Comparison of ENCODE assay signal across 19 cellular contexts in genomic region chrX:17415242-17415815, GRCh38. TPM values are rescaled to one million over a fixed set of nuclear protein-coding genes. Genes with fewer than 3 reads are reported as not detected.
DNase-seq lines count a peak whose midpoint lies in the region; ATAC-seq and TF ChIP-seq lines count a peak whose summit lies in the region.
"Had no signal": no experiment of that assay in that cellular context is flagged by ENCODE, and none has a peak within 500 bp of the region (broad histone marks: within the 10 kb centered on the region; RNA-seq: fewer than 3 reads in every experiment).

No MANE protein-coding gene starts in this region.

- no peak for ATAC-seq in GM19324 (IDR thresholded peaks at IDR 0.05; ENCODE audit: low FRiP score, unreplicated experiment)

- H3K27ac ChIP-seq in subcutaneous abdominal adipose tissue (ENCODE audit: low read depth, low read length) = peak overlapping the region; percentile 6
- H3K27ac ChIP-seq: BLaER1 had no signal

- no peak overlapping the region for H3K4me3 ChIP-seq in astrocyte of the cerebellum (ENCODE audit: low read depth, low read length)
- H3K4me3 ChIP-seq in subcutaneous abdominal adipose tissue (ENCODE audit: low read depth in 1 of 5, low read length in 5 of 5) = no peak overlapping the region
- H3K4me3 ChIP-seq: BLaER1, GM12878, skin epidermis had no signal

- in situ Hi-C loops in astrocyte of the cerebellum (cut with HindIII; ENCODE audit: low sequenced_read_pairs) = no loop called here

- TF ChIP-seq CTCF in astrocyte of the cerebellum (IDR thresholded peaks at IDR 0.05; ENCODE audit: low read depth, low read length, missing control alignments) = no peak

- no peaks in the 10 kb centered on the region for H3K9me3 ChIP-seq in subcutaneous abdominal adipose tissue (ENCODE audit: control insufficient read depth in 5 of 5, low read length in 5 of 5)
- H3K9me3 ChIP-seq: BLaER1 had no signal

- H3K9ac ChIP-seq in subcutaneous abdominal adipose tissue (ENCODE audit: low read length in 5 of 5) = no peak overlapping the region
- H3K9ac ChIP-seq: BLaER1 had no signal

- no peaks in the 10 kb centered on the region for H3K36me3 ChIP-seq in subcutaneous abdominal adipose tissue (ENCODE audit: control insufficient read depth in 5 of 5, insufficient read depth in 5 of 5, low read length in 5 of 5)
- H3K36me3 ChIP-seq: BLaER1 had no signal

- H3K4me1 ChIP-seq in subcutaneous abdominal adipose tissue (ENCODE audit: control insufficient read depth in 5 of 5, insufficient read depth in 5 of 5, low read length in 5 of 5) = peaks cover 0 to 16% (median 4%) of the 10 kb centered on the region in 5 donors
- H3K4me1 ChIP-seq: BLaER1 had no signal

- peaks cover 0 to 7% (median 5%) of the 10 kb centered on the region in 5 donors for H3K27me3 ChIP-seq in subcutaneous abdominal adipose tissue (ENCODE audit: control insufficient read depth in 5 of 5, insufficient read depth in 4 of 5, low read length in 5 of 5)

- peak; percentile 22 for DNase-seq in HT1080 (ENCODE audit: low read depth)
- DNase-seq in astrocyte of the cerebellum (ENCODE audit: low read depth) = peak; percentile 75
- DNase-seq in iPS-NIHi7 (ENCODE audit: extremely low spot score) = peak; percentile 28
- no peak for DNase-seq in 8988T
- DNase-seq in pons (ENCODE audit: low spot score) = no peak
- DNase-seq: activated CD4-positive, alpha-beta T cell treated with anti-CD3 and anti-CD28 coated beads, Interleukin-2, amount 50 U/mL, for 48 hours; activated naive CD4-positive, alpha-beta T cell; activated T-cell treated with anti-CD3 and anti-CD28 coated beads for 4 hours; foreskin melanocyte; GDM1; NCI-H2081; posterior cingulate gyrus; stimulated activated CD4-positive, alpha-beta T cell treated with anti-CD3 and anti-CD28 coated beads, Interleukin-4, amount 100 ng/mL, for 4 hours had no signal

RNA-seq across cellular contexts. Expression of gene NHS, which starts 40.3 kb away (rescaled TPM):
- total RNA-seq in HT1080 (2014; rRNA removed; shearing (Covaris generic)) = 4.6 and 5.4 TPM in 2 replicates
- 3.3 and 4.2 TPM in 2 replicates for polyA plus RNA-seq in HT1080 (2015; cell fraction: cytosol; rRNA removed)
- polyA plus RNA-seq in HT1080 (2015; cell fraction: nucleus; rRNA removed) = 14.4 and 15.2 TPM in 2 replicates
- total RNA-seq: OCI-LY7 had no signal

Comparison
In these comparisons a context has a peak if more than half of its experiments do, and no peak if none do; other contexts are left out.
1. DNase-seq: peak in HT1080 (single experiment), astrocyte of the cerebellum (single experiment) and iPS-NIHi7 (single experiment); none in 8988T (single experiment) and pons (single experiment).